In the genomic region with DNA sequence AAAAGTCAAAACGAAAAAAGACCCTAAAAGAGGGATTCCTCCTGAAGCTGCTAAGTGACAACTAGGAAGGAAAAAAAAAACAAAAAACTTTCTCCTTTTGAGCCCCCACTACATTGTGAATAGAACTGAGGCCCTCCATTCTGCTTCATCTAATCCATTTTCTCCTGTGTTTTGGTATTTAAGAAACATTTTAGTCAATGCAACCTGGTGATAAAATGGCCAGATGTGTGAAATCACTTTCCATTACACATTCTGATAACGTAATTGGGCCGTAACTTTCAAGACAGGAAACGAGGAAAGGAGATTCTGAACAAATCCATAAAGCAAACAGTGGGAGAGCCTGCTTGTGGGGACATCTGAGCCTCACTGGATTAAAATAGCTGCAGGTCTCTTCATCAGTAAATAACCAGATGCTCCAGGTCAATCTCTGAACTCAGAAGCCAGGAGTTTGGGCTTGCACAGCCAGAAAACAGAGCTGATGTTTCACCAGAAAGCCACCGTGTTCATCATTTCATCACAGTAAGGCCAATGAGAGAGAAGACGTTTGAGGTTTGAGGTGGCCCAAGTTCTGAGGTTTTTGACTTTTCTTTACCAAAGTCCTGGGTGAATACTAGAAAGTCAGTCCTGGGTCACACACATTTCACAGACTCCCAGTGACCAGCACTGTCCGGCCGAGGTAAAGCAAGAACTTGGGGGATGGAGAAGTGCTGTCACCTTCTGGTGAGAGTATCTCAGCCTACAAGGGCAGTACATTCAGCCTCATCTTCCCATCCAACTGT, we compare ENCODE assay signal across 18 cellular contexts. TPM values are rescaled to one million over a fixed set of nuclear protein-coding genes. Genes with fewer than 3 reads are reported as not detected.
DNase-seq lines count a peak whose midpoint lies in the region; ATAC-seq, FAIRE-seq and TF ChIP-seq lines count a peak whose summit lies in the region.
"Had no signal": no experiment of that assay in that cellular context is flagged by ENCODE, and none has a peak within 500 bp of the region (broad histone marks: within the 10 kb centered on the region; RNA-seq: fewer than 3 reads in every experiment).

No MANE protein-coding gene starts in this region.

- TF ChIP-seq POLR2A in HepG2 (IDR thresholded peaks at IDR 0.05; ENCODE audit: insufficient read depth in 1 of 2, low read depth in 2 of 2, low read length in 2 of 2), result no peak
- no peak for TF ChIP-seq POLR2A in right lobe of liver (IDR thresholded peaks at IDR 0.05)

- H2AFZ ChIP-seq in HepG2 (ENCODE audit: low read length), result no peak overlapping the region
- H2AFZ ChIP-seq: GM23248 had no signal

- H3K4me3 ChIP-seq in HepG2 (replicated peaks in 1 of 3; ENCODE audit: insufficient read depth in 1 of 3, low read depth in 2 of 3, low read length in 3 of 3) (no peak overlapping the region), right lobe of liver (no peak overlapping the region), Panc1 (ENCODE audit: low read depth in 2 of 2, low read length in 2 of 2) (no peak overlapping the region)
- H3K4me3 ChIP-seq: BLaER1 treated with 17β-estradiol and CSF1 and Interleukin-3, amounts not matched to agents 10 nM and 100 nM; GM23248 had no signal

- ATAC-seq in HepG2, result peak; percentile 66
- no peak for ATAC-seq in right lobe of liver
- ATAC-seq in Panc1, result no peak
- ATAC-seq in natural killer cell, result peak; percentile 10 to 20 (median 18)
- ATAC-seq: HCT116 had no signal

- TF ChIP-seq EP300 in HepG2 (IDR thresholded peaks at IDR 0.05; ENCODE audit: low read depth in 2 of 2, low read length in 2 of 2), result 0 out of 4 replicates have a peak, but pooled peaks of 1 of the 2 experiments have one; percentile 23
- TF ChIP-seq EP300 in HepG2 (CRISPR knock-in tag; IDR thresholded peaks at IDR 0.05; ENCODE audit: borderline replicate concordance), result no peak

- 62% methylated on average over 8 of the region's 8 CpGs for WGBS in HepG2 (ENCODE audit: low lambda C conversion rate)
- WGBS in right lobe of liver (ENCODE audit: insufficient coverage, low coverage, low lambda C conversion rate, missing lambda C conversion rate), result 74% methylated on average over 8 of the region's 8 CpGs

- H3K4me1 ChIP-seq in HepG2 (ENCODE audit: insufficient read depth, low read length), result peaks cover 35% of the 10 kb centered on the region
- H3K4me1 ChIP-seq in right lobe of liver, result no peaks in the 10 kb centered on the region
- no peaks in the 10 kb centered on the region for H3K4me1 ChIP-seq in Panc1 (ENCODE audit: control insufficient read depth, insufficient read depth, low read length)

- no peak for FAIRE-seq in HepG2 (lab: Jason Lieb, UNC)
- FAIRE-seq: GM19239, H54 had no signal

- H3K4me1 Mint-ChIP-seq in natural killer cell (peaks cover 46 to 69% of the 10 kb centered on the region in 2 donors), osteocyte (ENCODE audit: unreplicated experiment) (no peaks in the 10 kb centered on the region)

- no peaks in the 10 kb centered on the region for H3K79me2 ChIP-seq in HepG2 (ENCODE audit: insufficient read depth, low read length)

- no peak for TF ChIP-seq RAD21 in HepG2 (CRISPR knock-in tag; IDR thresholded peaks at IDR 0.05)

- CTCF ChIA-PET in HepG2 (lab: Yijun Ruan, JAX; ENCODE audit: low intra/inter-chr PET ratio, low total read pairs), result no interaction called here
- CTCF ChIA-PET in Panc1 (lab: Charles Lee), result no interaction called here

- H3K27me3 Mint-ChIP-seq in natural killer cell (ENCODE audit: low read depth in 2 of 2), result no peaks in the 10 kb centered on the region
- H3K27me3 Mint-ChIP-seq in osteocyte (ENCODE audit: unreplicated experiment), result peaks cover 22% of the 10 kb centered on the region

- H3K4me3 Mint-ChIP-seq in natural killer cell (peak overlapping the region; percentile 51), osteocyte (ENCODE audit: unreplicated experiment) (no peak overlapping the region)
- H3K4me3 Mint-ChIP-seq: CD4-positive, CD25-positive, alpha-beta regulatory T cell had no signal

- intact Hi-C loops in HepG2 (cut with micrococcal nuclease; ENCODE audit: unreplicated experiment), result no loop called here
- intact Hi-C loops in right lobe of liver (cut with DNase I), result no loop called here
- intact Hi-C loops in Panc1 (cut with micrococcal nuclease; ENCODE audit: unreplicated experiment), result no loop called here
- intact Hi-C loops in natural killer cell (cut with micrococcal nuclease), result loop anchor here (5.0 kb wide), 1 partner anchor 46 kb away; a partner anchor contains a TSS

- POLR2A ChIA-PET in HepG2 (lab: Yijun Ruan, JAX), result no interaction called here
- POLR2A ChIA-PET in Panc1 (lab: Charles Lee), result no interaction called here

- H3K9ac ChIP-seq in HepG2 (ENCODE audit: insufficient read depth, low read depth, low read length), result no peak overlapping the region
- H3K9ac ChIP-seq: BLaER1 treated with 17β-estradiol and CSF1 and Interleukin-3, amounts not matched to agents 10 nM and 100 nM; GM23248 had no signal

- H3K9me3 ChIP-seq in HepG2 (ENCODE audit: low read length) (no peaks in the 10 kb centered on the region), right lobe of liver (no peaks in the 10 kb centered on the region), Panc1 (ENCODE audit: control insufficient read depth, insufficient read depth, low read depth, low read length) (no peaks in the 10 kb centered on the region)
- H3K9me3 ChIP-seq: BLaER1 treated with 17β-estradiol and CSF1 and Interleukin-3, amounts not matched to agents 10 nM and 100 nM had no signal

- no peaks in the 10 kb centered on the region for H3K36me3 Mint-ChIP-seq in natural killer cell
- H3K36me3 Mint-ChIP-seq in osteocyte (ENCODE audit: unreplicated experiment), result no peaks in the 10 kb centered on the region
- H3K36me3 Mint-ChIP-seq: CD4-positive, CD25-positive, alpha-beta regulatory T cell had no signal

- H3K4me2 ChIP-seq in HepG2 (ENCODE audit: low read depth, low read length), result no peak overlapping the region
- H3K4me2 ChIP-seq: BLaER1 treated with 17β-estradiol and CSF1 and Interleukin-3, amounts not matched to agents 10 nM and 100 nM had no signal

- DNase-seq in HepG2 (ENCODE audit: low spot score), result no peak
- DNase-seq in right lobe of liver, result no peak
- DNase-seq in Panc1 (ENCODE audit: low read depth, low spot score), result no peak
- DNase-seq in natural killer cell, result no peak
- peak; percentile 25 for DNase-seq in osteocyte (ENCODE audit: extremely low spot score, unreplicated experiment)
- DNase-seq in cerebellar nuclear complex (lab: John Stamatoyannopoulos, UW), result no peak
- DNase-seq in NAMALWA (ENCODE audit: low spot score), result no peak
- no peak for DNase-seq in stimulated activated naive CD4-positive, alpha-beta T cell (lab: John Stamatoyannopoulos, UW)
- DNase-seq: ACHN; CD4-positive, CD25-positive, alpha-beta regulatory T cell; DMS53; GF-D8; GM23248 had no signal

- H3K9me3 Mint-ChIP-seq in natural killer cell (no peaks in the 10 kb centered on the region), osteocyte (ENCODE audit: unreplicated experiment) (no peaks in the 10 kb centered on the region)

- in situ Hi-C loops in HepG2 (cut with HindIII; ENCODE audit: extremely low pct_ligation_motif_present, low pct_unique_long_range_greater_than_20kb) (no loop called here), Panc1 (cut with HindIII; ENCODE audit: low pct_unique_long_range_greater_than_20kb, low sequenced_read_pairs) (no loop called here)

- H3K36me3 ChIP-seq in HepG2 (replicated peaks in 1 of 2; ENCODE audit: control insufficient read depth in 1 of 2, insufficient read depth in 2 of 2, low read length in 2 of 2) (no peaks in the 10 kb centered on the region), right lobe of liver (no peaks in the 10 kb centered on the region), Panc1 (ENCODE audit: control insufficient read depth, insufficient read depth, low read length) (no peaks in the 10 kb centered on the region)

- BruUV-seq in HepG2 (replicated peaks; lab: Mats Ljungman, UMichigan), result no TSS peak
- no TSS peak for BruUV-seq in Panc1 (replicated peaks; lab: Mats Ljungman, UMichigan)

- H4K20me1 ChIP-seq in HepG2 (ENCODE audit: insufficient read depth, low read length), result no peaks in the 10 kb centered on the region
- H4K20me1 ChIP-seq: BLaER1 treated with 17β-estradiol and CSF1 and Interleukin-3, amounts not matched to agents 10 nM and 100 nM had no signal

- H3K27me3 ChIP-seq in HepG2 (ENCODE audit: control insufficient read depth in 1 of 2, insufficient read depth in 2 of 2, low read length in 2 of 2) (no peaks in the 10 kb centered on the region), right lobe of liver (no peaks in the 10 kb centered on the region), Panc1 (ENCODE audit: control insufficient read depth, insufficient read depth, low read length) (peaks cover 2% of the 10 kb centered on the region; the same call in 1 of the 2 replicates)
- H3K27me3 ChIP-seq: BLaER1 treated with 17β-estradiol and CSF1 and Interleukin-3, amounts not matched to agents 10 nM and 100 nM had no signal

- H3K27ac Mint-ChIP-seq in natural killer cell (peak overlapping the region; percentile 78 to 80), osteocyte (ENCODE audit: unreplicated experiment) (no peak overlapping the region)
- H3K27ac Mint-ChIP-seq: CD4-positive, CD25-positive, alpha-beta regulatory T cell had no signal

- H3K27ac ChIP-seq in HepG2 (ENCODE audit: extremely low read length, insufficient read depth, low read length) (peak overlapping the region; percentile 2), right lobe of liver (no peak overlapping the region), Panc1 (ENCODE audit: low read length) (no peak overlapping the region)
- H3K27ac ChIP-seq: BLaER1 treated with 17β-estradiol and CSF1 and Interleukin-3, amounts not matched to agents 10 nM and 100 nM; GM23248; HL-60 had no signal

- TF ChIP-seq CTCF in HepG2 (CRISPR knock-in tag; IDR thresholded peaks at IDR 0.05) (no peak), right lobe of liver (IDR thresholded peaks at IDR 0.05) (no peak), Panc1 (IDR thresholded peaks at IDR 0.05) (0 out of 2 replicates have a peak, but pooled peaks have one; percentile 16), natural killer cell (IDR thresholded peaks at IDR 0.05) (no peak), osteocyte (IDR thresholded peaks at IDR 0.05) (no peak)

RNA-seq across cellular contexts. Expression of a gene that starts 47.8 kb away (rescaled TPM):
- 12.5 and 15.3 TPM in 2 replicates for total RNA-seq in HepG2 (2016; rRNA removed; fragmentation: Illumina TruSeq; extraction: Trizol)
- total RNA-seq in HepG2 (2016; cell fraction: cytosol; rRNA removed; fragmentation: Illumina TruSeq; extraction: Trizol; ENCODE audit: low read depth), result 1.3 and 1.5 TPM in 2 replicates
- total RNA-seq in HepG2 (2016; cell fraction: insoluble cytoplasmic fraction; rRNA removed; fragmentation: Illumina TruSeq; extraction: Trizol), result 11.9 and 15.9 TPM in 2 replicates
- 7.3 and 8.5 TPM in 2 replicates for total RNA-seq in HepG2 (2016; cell fraction: membrane; rRNA removed; fragmentation: Illumina TruSeq; extraction: Trizol)
- total RNA-seq in HepG2 (2016; cell fraction: nucleus; rRNA removed; fragmentation: Illumina TruSeq; extraction: Trizol), result 17.0 and 19.4 TPM in 2 replicates
- 6.7 and 7.8 TPM in 2 replicates for polyA plus RNA-seq in HepG2 (2011; rRNA removed)
- 7.9 and 10.8 TPM in 2 replicates for polyA plus RNA-seq in HepG2 (2011; cell fraction: cytosol; rRNA removed)
- polyA plus RNA-seq in HepG2 (2011; cell fraction: nucleus; rRNA removed), result 9.1 and 10.7 TPM in 2 replicates
- polyA plus RNA-seq in HepG2 (2012), result 12.3 and 20.7 TPM in 2 replicates
- polyA plus RNA-seq in HepG2 (2016; cell fraction: cytosol; fragmentation: Illumina TruSeq; extraction: Trizol; ENCODE audit: low read depth), result 1.3 and 1.4 TPM in 2 replicates
- polyA plus RNA-seq in HepG2 (2016; cell fraction: insoluble cytoplasmic fraction; fragmentation: Illumina TruSeq; extraction: Trizol; ENCODE audit: low read depth), result 9.8 and 11.3 TPM in 2 replicates
- 4.6 and 4.7 TPM in 2 replicates for polyA plus RNA-seq in HepG2 (2016; cell fraction: membrane; fragmentation: Illumina TruSeq; extraction: Trizol; ENCODE audit: low read depth)
- polyA plus RNA-seq in HepG2 (2016; cell fraction: nucleus; fragmentation: Illumina TruSeq; extraction: Trizol; ENCODE audit: insufficient read depth, low read depth), result 19.9 and 20.7 TPM in 2 replicates
- 9.7 and 45.0 TPM in 2 replicates for polyA minus RNA-seq in HepG2 (2011; rRNA and poly(A)+ RNA removed; ENCODE audit: low replicate concordance)
- polyA minus RNA-seq in HepG2 (2011; cell fraction: cytosol; rRNA and poly(A)+ RNA removed), result 14.3 and 16.0 TPM in 2 replicates
- polyA minus RNA-seq in HepG2 (2011; cell fraction: nucleus; rRNA and poly(A)+ RNA removed), result 11.7 and 14.8 TPM in 2 replicates
- total RNA-seq in right lobe of liver, result 1 to 10 TPM; 2.1 to 5.1 (median 4.4) TPM
- total RNA-seq in Panc1 (2021; ENCODE audit: unreplicated experiment), result 1.7 TPM
- polyA plus RNA-seq in Panc1 (2012; ENCODE audit: insufficient read length), result 1.0 TPM
- total RNA-seq in natural killer cell, result 10 to 100 TPM in 1 of 3 donors, 1 to 10 TPM in 2; 5.0 to 13.3 (median 8.6) TPM
- 0.08 TPM in 1 of 2 replicates, not detected in the other for total RNA-seq in osteocyte

Comparison
In these comparisons a context has a peak if more than half of its experiments do, and no peak if none do; other contexts are left out.
1. ATAC-seq: peak in HepG2 (single experiment) and natural killer cell (3 of 3); none in right lobe of liver (0 of 4) and Panc1 (single experiment).